In the genomic region with DNA sequence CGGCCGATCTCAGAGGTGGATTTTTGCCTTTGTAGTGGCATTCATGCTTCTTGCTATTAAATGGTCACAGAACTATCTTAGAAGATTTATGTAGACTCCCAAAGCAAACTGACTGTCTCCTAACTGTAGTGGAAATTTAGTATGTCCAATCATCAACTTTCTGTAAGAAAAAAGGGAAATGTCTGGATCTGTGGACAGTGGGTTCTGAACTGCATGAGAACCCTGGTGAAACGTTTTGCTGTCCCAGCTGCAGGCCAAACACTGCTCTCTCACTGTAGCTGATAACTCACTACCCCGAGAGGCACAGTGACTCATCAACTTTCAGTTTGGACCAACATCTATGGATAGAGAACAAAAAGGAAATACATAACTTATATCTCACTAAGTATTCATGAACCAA, we compare ENCODE assay signal across 8 cellular contexts.
DNase-seq lines count a peak whose midpoint lies in the region; ATAC-seq and TF ChIP-seq lines count a peak whose summit lies in the region.

No MANE protein-coding gene starts in this region.

- H3K27ac Mint-ChIP-seq in activated T-helper 17 cell treated with anti-CD3 and anti-CD28 coated beads, Interleukin-2, amount 50 U/mL, for 72 hours = no peak overlapping the region

- no peak for TF ChIP-seq POLR2A in stomach (IDR thresholded peaks at IDR 0.05)

- H3K4me3 ChIP-seq in BJ (ENCODE audit: low read depth, low read length) = peak overlapping the region; percentile 7; the same call in 1 of the 2 replicates
- no peak overlapping the region for H3K4me3 ChIP-seq in stomach

- no peak overlapping the region for H3K4me3 Mint-ChIP-seq in activated T-helper 17 cell treated with anti-CD3 and anti-CD28 coated beads, Interleukin-2, amount 50 U/mL, for 72 hours

- H3K27me3 Mint-ChIP-seq in activated T-helper 17 cell treated with anti-CD3 and anti-CD28 coated beads, Interleukin-2, amount 50 U/mL, for 72 hours = no peaks in the 10 kb centered on the region

- intact Hi-C loops in stomach (cut with DNase I; ENCODE audit: low total_unique reads) = no loop called here

- TF ChIP-seq CTCF in BJ (IDR thresholded peaks at IDR 0.05; ENCODE audit: insufficient read depth, low read depth, low read length) (no peak), stomach (IDR thresholded peaks at IDR 0.05) (no peak)

- peaks cover 26 to 45% (median 33%) of the 10 kb centered on the region in 4 donors for H3K4me1 ChIP-seq in stomach

- no peak for TF ChIP-seq EP300 in stomach (IDR thresholded peaks at IDR 0.05)

- no peaks in the 10 kb centered on the region for H3K27me3 ChIP-seq in BJ (ENCODE audit: control insufficient read depth, insufficient read depth, low read length)
- H3K27me3 ChIP-seq in stomach = no peaks in the 10 kb centered on the region

- peaks cover 3% of the 10 kb centered on the region for H3K9me3 Mint-ChIP-seq in activated T-helper 17 cell treated with anti-CD3 and anti-CD28 coated beads, Interleukin-2, amount 50 U/mL, for 72 hours

- peaks cover 3% of the 10 kb centered on the region for H3K4me1 Mint-ChIP-seq in activated T-helper 17 cell treated with anti-CD3 and anti-CD28 coated beads, Interleukin-2, amount 50 U/mL, for 72 hours

- ATAC-seq in GM19397 (IDR thresholded peaks at IDR 0.05; ENCODE audit: unreplicated experiment) (peak; percentile 73), HG03558 (IDR thresholded peaks at IDR 0.05; ENCODE audit: extremely low read depth, unreplicated experiment) (peak; percentile 73)
- ATAC-seq in activated T-helper 17 cell treated with anti-CD3 and anti-CD28 coated beads, Interleukin-2, amount 50 U/mL, for 72 hours (replicated peaks) = peak; percentile 70

- CTCF ChIA-PET in BJ (lab: Yijun Ruan, JAX) = no interaction called here

- no peaks in the 10 kb centered on the region for H3K9me3 ChIP-seq in stomach

- H3K36me3 ChIP-seq in BJ (ENCODE audit: control insufficient read depth, insufficient read depth, low read length) (no peaks in the 10 kb centered on the region), stomach (no peaks in the 10 kb centered on the region)

- peak overlapping the region in 4 of 5 donors; percentile 77 to 83 (median 80) for H3K27ac ChIP-seq in stomach

- no peak for DNase-seq in BJ (ENCODE audit: low read depth)
- DNase-seq in hepatic stellate cell (ENCODE audit: low spot score) = peak; percentile 51
- peak; percentile 61 for DNase-seq in stomach
- DNase-seq in iPS-NIHi11 (ENCODE audit: low spot score) = no peak
- DNase-seq in NCI-H524 treated with DMSO at 0.1 percent for 48 hours (lab: John Stamatoyannopoulos, UW) = no peak

- H3K36me3 Mint-ChIP-seq in activated T-helper 17 cell treated with anti-CD3 and anti-CD28 coated beads, Interleukin-2, amount 50 U/mL, for 72 hours (ENCODE audit: low read depth) = no peaks in the 10 kb centered on the region

- 14 to 31% (median 25%) methylated on average over 4 of the region's 4 CpGs for WGBS in stomach, 5 donors

- POLR2A ChIA-PET in BJ (lab: Charles Lee) = no interaction called here

Comparison
In these comparisons a context has a peak if more than half of its experiments do, and no peak if none do; other contexts are left out.
1. DNase-seq: peak in hepatic stellate cell (single experiment) and stomach (single experiment); none in BJ (single experiment), iPS-NIHi11 (single experiment) and NCI-H524 treated with DMSO at 0.1 percent for 48 hours (single experiment).
2. Peak in every context shown above with its lines, with median percentiles within 50 percentile points of each other: ATAC-seq.